Comparison of ENCODE assay signal across 9 cellular contexts in genomic region chr2:68776124-68776523, GRCh38. TPM values are rescaled to one million over a fixed set of nuclear protein-coding genes. Genes with fewer than 3 reads are reported as not detected.
DNase-seq lines count a peak whose midpoint lies in the region; ATAC-seq and TF ChIP-seq lines count a peak whose summit lies in the region.
"Had no signal": no experiment of that assay in that cellular context is flagged by ENCODE, and none has a peak within 500 bp of the region (broad histone marks: within the 10 kb centered on the region; RNA-seq: fewer than 3 reads in every experiment).

No MANE protein-coding gene starts in this region.

- no peaks in the 10 kb centered on the region for H3K9me3 Mint-ChIP-seq in HFFc6

- no peak overlapping the region for H3K4me3 Mint-ChIP-seq in HFFc6

- H3K27me3 ChIP-seq in GM06990 (replicated peaks; ENCODE audit: control insufficient read depth, insufficient read depth, low read length), result no peaks in the 10 kb centered on the region
- no peaks in the 10 kb centered on the region for H3K27me3 ChIP-seq in neutrophil
- H3K27me3 ChIP-seq: hepatocyte had no signal

- H3K4me3 ChIP-seq in GM06990 (replicated peaks; ENCODE audit: low read depth, low read length) (peak overlapping the region; percentile 10; the same call in 1 of the 2 replicates), cardiac fibroblast (replicated peaks in 1 of 2; ENCODE audit: low read depth in 2 of 2, low read length in 2 of 2) (peak overlapping the region in 1 of 2 donors; percentile 5), neutrophil (ENCODE audit: low read depth in 1 of 2, low read length in 1 of 2) (peak overlapping the region; percentile 83 to 90)
- H3K4me3 ChIP-seq: hepatocyte, prostate gland had no signal

- ATAC-seq in HG02885 (IDR thresholded peaks at IDR 0.05; ENCODE audit: poor library complexity, unreplicated experiment), result no peak

- no peaks in the 10 kb centered on the region for H3K9me3 ChIP-seq in neutrophil
- H3K9me3 ChIP-seq: prostate gland had no signal

- H3K27ac Mint-ChIP-seq in HFFc6, result no peak overlapping the region

- no peaks in the 10 kb centered on the region for H3K36me3 Mint-ChIP-seq in HFFc6 (ENCODE audit: low read depth)

- TF ChIP-seq EP300 in Ishikawa (IDR thresholded peaks at IDR 0.05; ENCODE audit: borderline replicate concordance), result no peak

- peaks cover 5% of the 10 kb centered on the region; the same call in 1 of the 2 replicates for H3K4me1 Mint-ChIP-seq in HFFc6 (ENCODE audit: low read depth)

- DNase-seq in GM06990 (ENCODE audit: extremely low read depth, insufficient read length) (no peak), cardiac fibroblast (ENCODE audit: low read depth in 2 of 2) (no peak), HFFc6 (no peak), iPS-NIHi7 (ENCODE audit: extremely low spot score) (no peak)

- H3K4me1 ChIP-seq in neutrophil (ENCODE audit: control insufficient read depth in 1 of 2, insufficient read depth in 1 of 2, low read depth in 1 of 2, low read length in 1 of 2), result peaks cover 83 to 96% of the 10 kb centered on the region in 2 experiments
- H3K4me1 ChIP-seq: prostate gland had no signal

- peaks cover 36% of the 10 kb centered on the region for H3K27me3 Mint-ChIP-seq in HFFc6 (ENCODE audit: insufficient read depth)

- TF ChIP-seq RAD21 in Ishikawa (IDR thresholded peaks at IDR 0.05; ENCODE audit: low read depth), result peak; percentile 12; the same call in 1 of the 2 replicates

- peak overlapping the region; percentile 99 for H3K27ac ChIP-seq in neutrophil
- H3K27ac ChIP-seq: hepatocyte, prostate gland had no signal

- H3K36me3 ChIP-seq in GM06990 (ENCODE audit: control insufficient read depth, insufficient read depth, low read length) (no peaks in the 10 kb centered on the region), neutrophil (peaks cover 48% of the 10 kb centered on the region)
- H3K36me3 ChIP-seq: prostate gland had no signal

- peak; percentile 40 for TF ChIP-seq CTCF in GM06990 (IDR thresholded peaks at IDR 0.05; ENCODE audit: insufficient read depth, low read length, poor library complexity, severe bottlenecking)
- peak; percentile 22 for TF ChIP-seq CTCF in cardiac fibroblast (IDR thresholded peaks at IDR 0.05; ENCODE audit: low read depth, low read length)
- peak; percentile 48 for TF ChIP-seq CTCF in neutrophil (IDR thresholded peaks at IDR 0.05)
- no peak for TF ChIP-seq CTCF in HFFc6 (IDR thresholded peaks at IDR 0.05)

TF ChIP-seq in Ishikawa, 13 proteins besides CTCF, POLR2A, EP300 and RAD21:
- no peak for TF ChIP-seq MAX (IDR thresholded peaks at IDR 0.05)
- TF ChIP-seq TEAD4 (IDR thresholded peaks at IDR 0.05), result no peak
- no peak for TF ChIP-seq FOXM1 (IDR thresholded peaks at IDR 0.05; ENCODE audit: borderline replicate concordance, low read depth)
- no peak for TF ChIP-seq TAF1 (IDR thresholded peaks at IDR 0.05; ENCODE audit: low read depth)
- TF ChIP-seq TCF12 (IDR thresholded peaks at IDR 0.05; ENCODE audit: low read depth), result no peak
- no peak for TF ChIP-seq ZBTB7A (IDR thresholded peaks at IDR 0.05; ENCODE audit: low read depth)
- no peak for TF ChIP-seq EGR1 (IDR thresholded peaks at IDR 0.05)
- no peak for TF ChIP-seq NFIC (IDR thresholded peaks at IDR 0.05)
- no peak for TF ChIP-seq USF1 (IDR thresholded peaks at IDR 0.05)

RNA-seq across cellular contexts. Expression of gene ARHGAP25, which starts 41.5 kb away (rescaled TPM):
- not detected for total RNA-seq in HFFc6 (2021; fragmentation: NEBNext Ultra II Directional; extraction: Animal tissue kit (Norgen Biotek cat#: 25700))
